27 cellular contexts compared by ENCODE assay signal in the genomic region with DNA sequence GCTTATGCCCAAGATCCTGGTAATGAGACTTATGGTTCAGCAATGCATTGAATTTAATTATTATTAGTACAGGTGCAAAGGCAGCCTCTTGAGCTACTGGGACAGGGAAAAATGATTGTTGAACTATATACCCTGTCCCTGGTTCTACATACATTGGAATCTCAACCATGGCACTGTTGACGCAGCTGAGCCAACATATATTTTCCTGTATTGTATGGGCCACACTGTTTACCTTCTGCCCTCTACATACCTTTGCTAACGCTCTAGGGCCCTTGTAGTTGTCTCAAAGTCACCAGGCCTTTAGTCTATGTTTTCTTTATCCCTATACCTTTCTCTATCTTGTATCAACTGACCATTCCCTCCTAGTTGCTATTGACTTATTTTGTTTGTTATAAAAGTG. TPM values are rescaled to one million over a fixed set of nuclear protein-coding genes. Genes with fewer than 3 reads are reported as not detected.
"Had no signal": no experiment of that assay in that cellular context is flagged by ENCODE, and none has a peak within 500 bp of the region (broad histone marks: within the 10 kb centered on the region; RNA-seq: fewer than 3 reads in every experiment).

No MANE protein-coding gene starts in this region.

- H3K9me3 ChIP-seq: left lung, neutrophil, ovary, psoas muscle, tibial artery had no signal

- DNase-seq: activated CD4-positive, alpha-beta T cell treated with anti-CD3 and anti-CD28 coated beads, Interleukin-2, amount 50 U/mL, for 1 hour; activated CD4-positive, CD25-positive, alpha-beta regulatory T cell treated with anti-CD3 and anti-CD28 coated beads, Interleukin-2, amount 50 U/mL, for 72 hours; activated CD8-positive, alpha-beta T cell treated with anti-CD3 and anti-CD28 coated beads, Interleukin-2, amount 10 ng/mL, durations not matched to agents 7 days and 5 days; aorta; effector CD8-positive, alpha-beta T cell; erythroblast; foreskin keratinocyte; glutamatergic neuron; hippocampal formation; kidney glomerular epithelial cell; left lung; mammary epithelial cell; midbrain; ovary; psoas muscle; right cardiac atrium; stimulated activated CD4-positive, alpha-beta T cell treated with anti-CD3 and anti-CD28 coated beads, Interleukin-12 subunit alpha, Interleukin-12 subunit beta, amount 100 ng/mL, for 4 hours; substantia nigra; tibial artery; WERI-Rb-1 had no signal

- H3K4me3 ChIP-seq: left lung, ovary, psoas muscle, tibial artery had no signal

- H3K27ac ChIP-seq: foreskin keratinocyte, left lung, neutrophil, tibial artery, WERI-Rb-1 had no signal

- H3K27me3 ChIP-seq: foreskin keratinocyte, left lung, ovary, tibial artery had no signal

- H3K36me3 ChIP-seq: neutrophil, ovary, WERI-Rb-1 had no signal

- H3K4me1 ChIP-seq: foreskin keratinocyte had no signal

- ATAC-seq: activated CD8-positive, alpha-beta T cell treated with anti-CD3 and anti-CD28 coated beads, Interleukin-2, amount 10 ng/mL, durations not matched to agents 7 days and 5 days; activated naive CD4-positive, alpha-beta T cell treated with anti-CD3 and anti-CD28 coated beads, Interleukin-2, amount 50 U/mL, for 72 hours; activated T-helper 17 cell treated with anti-CD3 and anti-CD28 coated beads, Interleukin-2, amount 50 U/mL, for 72 hours; foreskin keratinocyte; left lung; natural killer cell treated with Interleukin-12 subunit alpha and Interleukin-12 subunit beta and Interleukin-15 and Interleukin-18, amount 100 ng/mL, for 72 hours; psoas muscle; right cardiac atrium had no signal

RNA-seq across cellular contexts. Expression of gene C22orf31, which starts 33.8 kb away (rescaled TPM):
- total RNA-seq: activated CD8-positive, alpha-beta T cell treated with anti-CD3 and anti-CD28 coated beads, Interleukin-2, amount 10 ng/mL, durations not matched to agents 7 days and 5 days; activated naive CD4-positive, alpha-beta T cell treated with anti-CD3 and anti-CD28 coated beads, Interleukin-2, amount 50 U/mL, for 72 hours; activated T-helper 17 cell treated with anti-CD3 and anti-CD28 coated beads, Interleukin-2, amount 50 U/mL, for 72 hours; aorta; cardiac septum; foreskin keratinocyte; mammary epithelial cell; natural killer cell treated with Interleukin-12 subunit alpha and Interleukin-12 subunit beta and Interleukin-15 and Interleukin-18, amount 100 ng/mL, for 72 hours; psoas muscle; T-helper 2 cell treated with Interferon-gamma antibody and Interleukin-4, amounts not matched to agents 100 ng/mL and 5 ng/mL, for 36 hours; ureter had no signal
- polyA plus RNA-seq: aorta, foreskin keratinocyte, mammary epithelial cell, psoas muscle had no signal
